In the genomic region with DNA sequence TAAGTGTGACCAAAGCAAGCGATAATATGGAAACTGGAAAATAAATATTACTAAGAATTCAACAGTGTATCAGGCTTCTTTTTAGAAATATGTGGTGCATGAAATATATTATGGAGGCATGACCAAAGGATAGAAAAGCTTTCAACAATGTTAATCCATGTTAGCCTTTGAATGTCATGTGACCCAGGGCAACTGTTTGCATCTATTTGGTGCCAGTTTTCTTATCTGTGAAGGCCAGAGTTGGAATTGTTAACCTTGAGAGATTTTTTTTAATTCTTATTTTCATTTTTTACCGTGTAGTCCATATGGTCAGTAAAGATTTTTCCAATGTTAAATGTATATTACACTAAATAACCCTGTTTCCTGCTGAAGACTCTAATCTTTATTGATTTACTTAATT, we compare ENCODE assay signal across 28 cellular contexts.
"Had no signal": no experiment of that assay in that cellular context is flagged by ENCODE, and none has a peak within 500 bp of the region (broad histone marks: within the 10 kb centered on the region; RNA-seq: fewer than 3 reads in every experiment).

No MANE protein-coding gene starts in this region.

- H3K27me3 ChIP-seq: left lung, pancreas, tibial nerve, vagina had no signal

- H3K36me3 ChIP-seq: left lung, lower lobe of right lung, pancreas, prostate gland, tibial nerve, vagina had no signal

- DNase-seq: hippocampal formation; immature natural killer cell; kidney; left colon; left lung; lower lobe of right lung; mammary epithelial cell; mesenchymal stem cell; naive thymus-derived CD8-positive, alpha-beta T cell; nucleus accumbens; pancreas; posterior cingulate gyrus; retina; right cardiac atrium; stimulated activated CD4-positive, alpha-beta T cell treated with anti-CD3 and anti-CD28 coated beads, Interleukin-12 subunit alpha, Interleukin-12 subunit beta, amount 100 ng/mL, for 4 hours; stimulated activated CD4-positive, alpha-beta T cell treated with anti-CD3 and anti-CD28 coated beads, Interleukin-15, amount 100 ng/mL, for 24 hours; stimulated activated CD4-positive, alpha-beta T cell treated with anti-CD3 and anti-CD28 coated beads, Interleukin-2, amount 100 ng/mL, for 24 hours; stimulated activated CD4-positive, alpha-beta T cell treated with anti-CD3 and anti-CD28 coated beads, Interleukin-4, amount 100 ng/mL, for 24 hours; stimulated activated naive CD4-positive, alpha-beta T cell treated with Interleukin-2 at 50 U/mL for 16 hours; stimulated activated naive CD8-positive, alpha-beta T cell treated with anti-CD3 and anti-CD28 coated beads, Interleukin-15, amount 100 ng/mL, for 72 hours; substantia nigra had no signal

- H3K9me3 ChIP-seq: left lung, lower lobe of right lung, pancreas, prostate gland, tibial nerve, vagina had no signal

- FAIRE-seq: islet of Langerhans, kidney, pancreas had no signal

- H3K4me3 ChIP-seq: left lung, lower lobe of right lung, pancreas, prostate gland, skin epidermis, tibial nerve, vagina had no signal

- ATAC-seq: left colon; left lung; naive thymus-derived CD8-positive, alpha-beta T cell; right cardiac atrium; sciatic nerve; stimulated activated memory B cell treated with anti-CD40 and anti-IgM and Interleukin-4, amounts not matched to agents 10 μg/mL and 1 μg/mL and 100 μg/mL, for 72 hours; stimulated activated naive CD8-positive, alpha-beta T cell treated with anti-CD3 and anti-CD28 coated beads, Interleukin-15, amount 100 ng/mL, for 72 hours had no signal

- H3K27ac ChIP-seq: left lung, lower lobe of right lung, pancreas, prostate gland, skin epidermis, tibial nerve, vagina had no signal

- H3K4me1 ChIP-seq: left lung, lower lobe of right lung, pancreas, prostate gland, vagina had no signal
